ENCODE assay signal across 1 cellular context in genomic region chr15:28917791-28918140, GRCh38.
TF ChIP-seq lines count a peak whose summit lies in the region.

No MANE protein-coding gene starts in this region.

TF ChIP-seq in GM23338, 12 proteins besides CTCF, POLR2A, EP300 and RAD21 (continued from another document):
- TF ChIP-seq ZNF462 (CRISPR knock-in tag; IDR thresholded peaks at IDR 0.05) (no peak), NANOG (IDR thresholded peaks at IDR 0.05; ENCODE audit: borderline replicate concordance) (no peak), REST (IDR thresholded peaks at IDR 0.05; ENCODE audit: unreplicated experiment) (no peak), STAT1 (IDR thresholded peaks at IDR 0.05; ENCODE audit: unreplicated experiment) (no peak), POLR2AphosphoS5 (IDR thresholded peaks at IDR 0.05; ENCODE audit: low read depth) (no peak), JUNB (IDR thresholded peaks at IDR 0.05; ENCODE audit: unreplicated experiment) (no peak), EZH2phosphoT487 (IDR thresholded peaks at IDR 0.05; ENCODE audit: unreplicated experiment) (no peak), ZNF331 (CRISPR knock-in tag; IDR thresholded peaks at IDR 0.05; ENCODE audit: low read depth) (no peak)
